In genomic region chr18:12879840-12880531, GRCh38 we compare ENCODE assay signal across 10 cellular contexts. TPM values are rescaled to one million over a fixed set of nuclear protein-coding genes. Genes with fewer than 3 reads are reported as not detected.
DNase-seq lines count a peak whose midpoint lies in the region; ATAC-seq lines count a peak whose summit lies in the region.
"Had no signal": no experiment of that assay in that cellular context is flagged by ENCODE, and none has a peak within 500 bp of the region (broad histone marks: within the 10 kb centered on the region; RNA-seq: fewer than 3 reads in every experiment).

No MANE protein-coding gene starts in this region.

- H3K4me3 Mint-ChIP-seq in stimulated activated naive CD8-positive, alpha-beta T cell treated with anti-CD3 and anti-CD28 coated beads, Interleukin-15, Interleukin-2, amounts not matched to agents 100 ng/mL and 50 ng/mL, for 24 hours = peak overlapping the region; percentile 87
- H3K4me3 Mint-ChIP-seq in immature natural killer cell = peak overlapping the region; percentile 85 to 97 (median 94)

- peaks cover 77% of the 10 kb centered on the region for H3K4me1 Mint-ChIP-seq in stimulated activated naive CD8-positive, alpha-beta T cell treated with anti-CD3 and anti-CD28 coated beads, Interleukin-15, Interleukin-2, amounts not matched to agents 100 ng/mL and 50 ng/mL, for 24 hours (ENCODE audit: low read depth)
- peaks cover 82 to 88% of the 10 kb centered on the region in 2 donors for H3K4me1 Mint-ChIP-seq in immature natural killer cell

- no peaks in the 10 kb centered on the region for H3K9me3 Mint-ChIP-seq in stimulated activated naive CD8-positive, alpha-beta T cell treated with anti-CD3 and anti-CD28 coated beads, Interleukin-15, Interleukin-2, amounts not matched to agents 100 ng/mL and 50 ng/mL, for 24 hours
- no peaks in the 10 kb centered on the region for H3K9me3 Mint-ChIP-seq in immature natural killer cell

- peak overlapping the region; percentile 77 for H3K27ac Mint-ChIP-seq in stimulated activated naive CD8-positive, alpha-beta T cell treated with anti-CD3 and anti-CD28 coated beads, Interleukin-15, Interleukin-2, amounts not matched to agents 100 ng/mL and 50 ng/mL, for 24 hours
- H3K27ac Mint-ChIP-seq in immature natural killer cell = peak overlapping the region; percentile 89 to 98 (median 94)

- peaks cover 26% of the 10 kb centered on the region for H3K36me3 Mint-ChIP-seq in stimulated activated naive CD8-positive, alpha-beta T cell treated with anti-CD3 and anti-CD28 coated beads, Interleukin-15, Interleukin-2, amounts not matched to agents 100 ng/mL and 50 ng/mL, for 24 hours (ENCODE audit: low read depth)
- H3K36me3 Mint-ChIP-seq in immature natural killer cell = peaks cover 0 to 9% (median 0%) of the 10 kb centered on the region in 3 donors

- no peak for ATAC-seq in stimulated activated naive CD8-positive, alpha-beta T cell treated with anti-CD3 and anti-CD28 coated beads, Interleukin-15, Interleukin-2, amounts not matched to agents 100 U/mL and 50 U/mL, for 24 hours
- ATAC-seq in GM19351 (IDR thresholded peaks at IDR 0.05; ENCODE audit: unreplicated experiment) (no peak), HG03139 (IDR thresholded peaks at IDR 0.05; ENCODE audit: unreplicated experiment) (no peak)

- no peaks in the 10 kb centered on the region for H3K27me3 Mint-ChIP-seq in stimulated activated naive CD8-positive, alpha-beta T cell treated with anti-CD3 and anti-CD28 coated beads, Interleukin-15, Interleukin-2, amounts not matched to agents 100 ng/mL and 50 ng/mL, for 24 hours
- H3K27me3 Mint-ChIP-seq in immature natural killer cell (ENCODE audit: low read depth in 3 of 3) = peaks cover 18 to 23% (median 22%) of the 10 kb centered on the region in 3 donors

- DNase-seq in stimulated activated naive CD8-positive, alpha-beta T cell treated with anti-CD3 and anti-CD28 coated beads, Interleukin-15, Interleukin-2, amounts not matched to agents 100 U/mL and 50 U/mL, for 24 hours = no peak
- DNase-seq in SKM-1 treated with dmso at 0.1 percent for 144 hours (lab: John Stamatoyannopoulos, UW; ENCODE audit: unreplicated experiment) (peak; percentile 59), immature natural killer cell (peak; percentile 41 to 55 (median 50)), mesenteric fat pad (ENCODE audit: low spot score) (no peak), epidermal melanocyte (ENCODE audit: insufficient read length, low spot score) (no peak)
- DNase-seq: glutamatergic neuron, NCI-H1694 had no signal

RNA-seq across cellular contexts. Expression of gene PTPN2, which starts 4.1 kb away (rescaled TPM):
- 100 to 1,000 TPM; 103 to 122 (median 117) TPM for polyA plus RNA-seq in immature natural killer cell
- total RNA-seq in mesenteric fat pad = 33.8 TPM

Comparison
In these comparisons a context has a peak if more than half of its experiments do, and no peak if none do; other contexts are left out.
1. DNase-seq: peak in SKM-1 treated with dmso at 0.1 percent for 144 hours (single experiment) and immature natural killer cell (3 of 3); none in stimulated activated naive CD8-positive, alpha-beta T cell treated with anti-CD3 and anti-CD28 coated beads, Interleukin-15, Interleukin-2, amounts not matched to agents 100 U/mL and 50 U/mL, for 24 hours (single experiment), mesenteric fat pad (single experiment) and epidermal melanocyte (single experiment).